1 cellular context compared by ENCODE assay signal in the genomic region with DNA sequence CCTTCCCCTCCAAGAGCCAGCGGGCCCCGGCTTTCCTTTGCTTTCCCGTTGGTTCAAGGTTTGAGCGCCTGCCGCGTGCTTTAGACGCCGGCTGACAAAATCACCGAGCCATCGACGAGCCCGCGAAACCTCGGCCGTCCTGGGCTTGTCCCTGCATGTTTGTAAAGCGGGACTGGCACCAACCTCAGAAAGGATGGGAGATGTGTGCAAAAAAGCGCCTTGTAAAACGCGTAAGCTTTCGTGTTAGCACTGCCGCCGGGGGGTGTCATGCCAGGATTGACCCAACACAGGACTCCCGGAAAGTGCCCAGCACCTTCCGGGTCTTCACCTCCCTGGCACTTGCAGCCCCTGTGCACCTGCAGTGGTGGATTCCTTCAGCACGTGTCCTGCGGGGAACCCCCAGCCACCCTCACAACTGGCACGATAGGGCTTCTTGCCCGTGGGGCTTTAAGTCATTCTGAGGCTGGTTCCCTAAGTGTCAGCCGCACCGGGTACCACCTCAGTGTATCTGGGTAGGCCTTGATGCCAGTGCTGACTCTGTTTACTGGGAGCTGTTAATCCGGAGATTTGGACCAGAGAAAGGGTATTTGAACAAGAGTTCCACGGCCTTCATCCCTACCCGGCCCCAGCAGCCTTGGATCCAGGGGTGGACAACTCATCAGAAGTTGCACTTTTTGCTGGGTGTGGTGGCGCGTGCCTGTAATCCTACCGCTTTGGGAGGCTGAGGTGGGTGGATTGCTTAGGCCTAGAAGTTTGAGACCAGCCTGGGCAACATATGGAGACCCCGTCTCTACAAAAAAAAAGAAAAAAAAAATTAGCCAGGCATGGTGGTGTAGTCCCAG.
TF ChIP-seq lines count a peak whose summit lies in the region.

No MANE protein-coding gene starts in this region.

TF ChIP-seq in K562, 482 proteins besides CTCF, POLR2A, EP300 and RAD21 (continues in another document):
- 0 out of 2 replicates have a peak, but pooled peaks have one; percentile 53 for TF ChIP-seq KAT7 (CRISPR knock-in tag; IDR thresholded peaks at IDR 0.05; ENCODE audit: borderline replicate concordance)
- TF ChIP-seq, protein P1, sequence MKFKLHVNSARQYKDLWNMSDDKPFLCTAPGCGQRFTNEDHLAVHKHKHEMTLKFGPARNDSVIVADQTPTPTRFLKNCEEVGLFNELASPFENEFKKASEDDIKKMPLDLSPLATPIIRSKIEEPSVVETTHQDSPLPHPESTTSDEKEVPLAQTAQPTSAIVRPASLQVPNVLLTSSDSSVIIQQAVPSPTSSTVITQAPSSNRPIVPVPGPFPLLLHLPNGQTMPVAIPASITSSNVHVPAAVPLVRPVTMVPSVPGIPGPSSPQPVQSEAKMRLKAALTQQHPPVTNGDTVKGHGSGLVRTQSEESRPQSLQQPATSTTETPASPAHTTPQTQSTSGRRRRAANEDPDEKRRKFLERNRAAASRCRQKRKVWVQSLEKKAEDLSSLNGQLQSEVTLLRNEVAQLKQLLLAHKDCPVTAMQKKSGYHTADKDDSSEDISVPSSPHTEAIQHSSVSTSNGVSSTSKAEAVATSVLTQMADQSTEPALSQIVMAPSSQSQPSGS (CRISPR knock-in tag; IDR thresholded peaks at IDR 0.05), result no peak
- TF ChIP-seq ZNF695 (CRISPR knock-in tag; IDR thresholded peaks at IDR 0.05), result no peak
- TF ChIP-seq, protein P2, sequence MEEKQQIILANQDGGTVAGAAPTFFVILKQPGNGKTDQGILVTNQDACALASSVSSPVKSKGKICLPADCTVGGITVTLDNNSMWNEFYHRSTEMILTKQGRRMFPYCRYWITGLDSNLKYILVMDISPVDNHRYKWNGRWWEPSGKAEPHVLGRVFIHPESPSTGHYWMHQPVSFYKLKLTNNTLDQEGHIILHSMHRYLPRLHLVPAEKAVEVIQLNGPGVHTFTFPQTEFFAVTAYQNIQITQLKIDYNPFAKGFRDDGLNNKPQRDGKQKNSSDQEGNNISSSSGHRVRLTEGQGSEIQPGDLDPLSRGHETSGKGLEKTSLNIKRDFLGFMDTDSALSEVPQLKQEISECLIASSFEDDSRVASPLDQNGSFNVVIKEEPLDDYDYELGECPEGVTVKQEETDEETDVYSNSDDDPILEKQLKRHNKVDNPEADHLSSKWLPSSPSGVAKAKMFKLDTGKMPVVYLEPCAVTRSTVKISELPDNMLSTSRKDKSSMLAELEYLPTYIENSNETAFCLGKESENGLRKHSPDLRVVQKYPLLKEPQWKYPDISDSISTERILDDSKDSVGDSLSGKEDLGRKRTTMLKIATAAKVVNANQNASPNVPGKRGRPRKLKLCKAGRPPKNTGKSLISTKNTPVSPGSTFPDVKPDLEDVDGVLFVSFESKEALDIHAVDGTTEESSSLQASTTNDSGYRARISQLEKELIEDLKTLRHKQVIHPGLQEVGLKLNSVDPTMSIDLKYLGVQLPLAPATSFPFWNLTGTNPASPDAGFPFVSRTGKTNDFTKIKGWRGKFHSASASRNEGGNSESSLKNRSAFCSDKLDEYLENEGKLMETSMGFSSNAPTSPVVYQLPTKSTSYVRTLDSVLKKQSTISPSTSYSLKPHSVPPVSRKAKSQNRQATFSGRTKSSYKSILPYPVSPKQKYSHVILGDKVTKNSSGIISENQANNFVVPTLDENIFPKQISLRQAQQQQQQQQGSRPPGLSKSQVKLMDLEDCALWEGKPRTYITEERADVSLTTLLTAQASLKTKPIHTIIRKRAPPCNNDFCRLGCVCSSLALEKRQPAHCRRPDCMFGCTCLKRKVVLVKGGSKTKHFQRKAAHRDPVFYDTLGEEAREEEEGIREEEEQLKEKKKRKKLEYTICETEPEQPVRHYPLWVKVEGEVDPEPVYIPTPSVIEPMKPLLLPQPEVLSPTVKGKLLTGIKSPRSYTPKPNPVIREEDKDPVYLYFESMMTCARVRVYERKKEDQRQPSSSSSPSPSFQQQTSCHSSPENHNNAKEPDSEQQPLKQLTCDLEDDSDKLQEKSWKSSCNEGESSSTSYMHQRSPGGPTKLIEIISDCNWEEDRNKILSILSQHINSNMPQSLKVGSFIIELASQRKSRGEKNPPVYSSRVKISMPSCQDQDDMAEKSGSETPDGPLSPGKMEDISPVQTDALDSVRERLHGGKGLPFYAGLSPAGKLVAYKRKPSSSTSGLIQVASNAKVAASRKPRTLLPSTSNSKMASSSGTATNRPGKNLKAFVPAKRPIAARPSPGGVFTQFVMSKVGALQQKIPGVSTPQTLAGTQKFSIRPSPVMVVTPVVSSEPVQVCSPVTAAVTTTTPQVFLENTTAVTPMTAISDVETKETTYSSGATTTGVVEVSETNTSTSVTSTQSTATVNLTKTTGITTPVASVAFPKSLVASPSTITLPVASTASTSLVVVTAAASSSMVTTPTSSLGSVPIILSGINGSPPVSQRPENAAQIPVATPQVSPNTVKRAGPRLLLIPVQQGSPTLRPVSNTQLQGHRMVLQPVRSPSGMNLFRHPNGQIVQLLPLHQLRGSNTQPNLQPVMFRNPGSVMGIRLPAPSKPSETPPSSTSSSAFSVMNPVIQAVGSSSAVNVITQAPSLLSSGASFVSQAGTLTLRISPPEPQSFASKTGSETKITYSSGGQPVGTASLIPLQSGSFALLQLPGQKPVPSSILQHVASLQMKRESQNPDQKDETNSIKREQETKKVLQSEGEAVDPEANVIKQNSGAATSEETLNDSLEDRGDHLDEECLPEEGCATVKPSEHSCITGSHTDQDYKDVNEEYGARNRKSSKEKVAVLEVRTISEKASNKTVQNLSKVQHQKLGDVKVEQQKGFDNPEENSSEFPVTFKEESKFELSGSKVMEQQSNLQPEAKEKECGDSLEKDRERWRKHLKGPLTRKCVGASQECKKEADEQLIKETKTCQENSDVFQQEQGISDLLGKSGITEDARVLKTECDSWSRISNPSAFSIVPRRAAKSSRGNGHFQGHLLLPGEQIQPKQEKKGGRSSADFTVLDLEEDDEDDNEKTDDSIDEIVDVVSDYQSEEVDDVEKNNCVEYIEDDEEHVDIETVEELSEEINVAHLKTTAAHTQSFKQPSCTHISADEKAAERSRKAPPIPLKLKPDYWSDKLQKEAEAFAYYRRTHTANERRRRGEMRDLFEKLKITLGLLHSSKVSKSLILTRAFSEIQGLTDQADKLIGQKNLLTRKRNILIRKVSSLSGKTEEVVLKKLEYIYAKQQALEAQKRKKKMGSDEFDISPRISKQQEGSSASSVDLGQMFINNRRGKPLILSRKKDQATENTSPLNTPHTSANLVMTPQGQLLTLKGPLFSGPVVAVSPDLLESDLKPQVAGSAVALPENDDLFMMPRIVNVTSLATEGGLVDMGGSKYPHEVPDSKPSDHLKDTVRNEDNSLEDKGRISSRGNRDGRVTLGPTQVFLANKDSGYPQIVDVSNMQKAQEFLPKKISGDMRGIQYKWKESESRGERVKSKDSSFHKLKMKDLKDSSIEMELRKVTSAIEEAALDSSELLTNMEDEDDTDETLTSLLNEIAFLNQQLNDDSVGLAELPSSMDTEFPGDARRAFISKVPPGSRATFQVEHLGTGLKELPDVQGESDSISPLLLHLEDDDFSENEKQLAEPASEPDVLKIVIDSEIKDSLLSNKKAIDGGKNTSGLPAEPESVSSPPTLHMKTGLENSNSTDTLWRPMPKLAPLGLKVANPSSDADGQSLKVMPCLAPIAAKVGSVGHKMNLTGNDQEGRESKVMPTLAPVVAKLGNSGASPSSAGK (IDR thresholded peaks at IDR 0.05), result peak; percentile 67
- TF ChIP-seq, protein P3, sequence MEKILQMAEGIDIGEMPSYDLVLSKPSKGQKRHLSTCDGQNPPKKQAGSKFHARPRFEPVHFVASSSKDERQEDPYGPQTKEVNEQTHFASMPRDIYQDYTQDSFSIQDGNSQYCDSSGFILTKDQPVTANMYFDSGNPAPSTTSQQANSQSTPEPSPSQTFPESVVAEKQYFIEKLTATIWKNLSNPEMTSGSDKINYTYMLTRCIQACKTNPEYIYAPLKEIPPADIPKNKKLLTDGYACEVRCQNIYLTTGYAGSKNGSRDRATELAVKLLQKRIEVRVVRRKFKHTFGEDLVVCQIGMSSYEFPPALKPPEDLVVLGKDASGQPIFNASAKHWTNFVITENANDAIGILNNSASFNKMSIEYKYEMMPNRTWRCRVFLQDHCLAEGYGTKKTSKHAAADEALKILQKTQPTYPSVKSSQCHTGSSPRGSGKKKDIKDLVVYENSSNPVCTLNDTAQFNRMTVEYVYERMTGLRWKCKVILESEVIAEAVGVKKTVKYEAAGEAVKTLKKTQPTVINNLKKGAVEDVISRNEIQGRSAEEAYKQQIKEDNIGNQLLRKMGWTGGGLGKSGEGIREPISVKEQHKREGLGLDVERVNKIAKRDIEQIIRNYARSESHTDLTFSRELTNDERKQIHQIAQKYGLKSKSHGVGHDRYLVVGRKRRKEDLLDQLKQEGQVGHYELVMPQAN (IDR thresholded peaks at IDR 0.05; ENCODE audit: borderline replicate concordance), result 0 out of 2 replicates have a peak, but pooled peaks have one; percentile 14
- TF ChIP-seq, protein P4, sequence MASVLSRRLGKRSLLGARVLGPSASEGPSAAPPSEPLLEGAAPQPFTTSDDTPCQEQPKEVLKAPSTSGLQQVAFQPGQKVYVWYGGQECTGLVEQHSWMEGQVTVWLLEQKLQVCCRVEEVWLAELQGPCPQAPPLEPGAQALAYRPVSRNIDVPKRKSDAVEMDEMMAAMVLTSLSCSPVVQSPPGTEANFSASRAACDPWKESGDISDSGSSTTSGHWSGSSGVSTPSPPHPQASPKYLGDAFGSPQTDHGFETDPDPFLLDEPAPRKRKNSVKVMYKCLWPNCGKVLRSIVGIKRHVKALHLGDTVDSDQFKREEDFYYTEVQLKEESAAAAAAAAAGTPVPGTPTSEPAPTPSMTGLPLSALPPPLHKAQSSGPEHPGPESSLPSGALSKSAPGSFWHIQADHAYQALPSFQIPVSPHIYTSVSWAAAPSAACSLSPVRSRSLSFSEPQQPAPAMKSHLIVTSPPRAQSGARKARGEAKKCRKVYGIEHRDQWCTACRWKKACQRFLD (CRISPR knock-in tag; IDR thresholded peaks at IDR 0.05), result 0 out of 2 replicates have a peak, but pooled peaks have one; percentile 14
- TF ChIP-seq FOXK1 (CRISPR knock-in tag; IDR thresholded peaks at IDR 0.05; ENCODE audit: borderline replicate concordance), result 0 out of 2 replicates have a peak, but pooled peaks have one; percentile 30
- TF ChIP-seq SMARCA5 (IDR thresholded peaks at IDR 0.05), result no peak
- peak; percentile 27 for TF ChIP-seq CHD1 (IDR thresholded peaks at IDR 0.05; ENCODE audit: low read length)
- no peak for TF ChIP-seq HOXB6 (CRISPR knock-in tag; IDR thresholded peaks at IDR 0.05; ENCODE audit: borderline replicate concordance)
- TF ChIP-seq, protein P5, sequence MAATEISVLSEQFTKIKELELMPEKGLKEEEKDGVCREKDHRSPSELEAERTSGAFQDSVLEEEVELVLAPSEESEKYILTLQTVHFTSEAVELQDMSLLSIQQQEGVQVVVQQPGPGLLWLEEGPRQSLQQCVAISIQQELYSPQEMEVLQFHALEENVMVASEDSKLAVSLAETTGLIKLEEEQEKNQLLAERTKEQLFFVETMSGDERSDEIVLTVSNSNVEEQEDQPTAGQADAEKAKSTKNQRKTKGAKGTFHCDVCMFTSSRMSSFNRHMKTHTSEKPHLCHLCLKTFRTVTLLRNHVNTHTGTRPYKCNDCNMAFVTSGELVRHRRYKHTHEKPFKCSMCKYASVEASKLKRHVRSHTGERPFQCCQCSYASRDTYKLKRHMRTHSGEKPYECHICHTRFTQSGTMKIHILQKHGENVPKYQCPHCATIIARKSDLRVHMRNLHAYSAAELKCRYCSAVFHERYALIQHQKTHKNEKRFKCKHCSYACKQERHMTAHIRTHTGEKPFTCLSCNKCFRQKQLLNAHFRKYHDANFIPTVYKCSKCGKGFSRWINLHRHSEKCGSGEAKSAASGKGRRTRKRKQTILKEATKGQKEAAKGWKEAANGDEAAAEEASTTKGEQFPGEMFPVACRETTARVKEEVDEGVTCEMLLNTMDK (IDR thresholded peaks at IDR 0.05; ENCODE audit: borderline replicate concordance, insufficient read depth, low read depth, low read length, poor library complexity, severe bottlenecking), result no peak
- TF ChIP-seq, protein P6, sequence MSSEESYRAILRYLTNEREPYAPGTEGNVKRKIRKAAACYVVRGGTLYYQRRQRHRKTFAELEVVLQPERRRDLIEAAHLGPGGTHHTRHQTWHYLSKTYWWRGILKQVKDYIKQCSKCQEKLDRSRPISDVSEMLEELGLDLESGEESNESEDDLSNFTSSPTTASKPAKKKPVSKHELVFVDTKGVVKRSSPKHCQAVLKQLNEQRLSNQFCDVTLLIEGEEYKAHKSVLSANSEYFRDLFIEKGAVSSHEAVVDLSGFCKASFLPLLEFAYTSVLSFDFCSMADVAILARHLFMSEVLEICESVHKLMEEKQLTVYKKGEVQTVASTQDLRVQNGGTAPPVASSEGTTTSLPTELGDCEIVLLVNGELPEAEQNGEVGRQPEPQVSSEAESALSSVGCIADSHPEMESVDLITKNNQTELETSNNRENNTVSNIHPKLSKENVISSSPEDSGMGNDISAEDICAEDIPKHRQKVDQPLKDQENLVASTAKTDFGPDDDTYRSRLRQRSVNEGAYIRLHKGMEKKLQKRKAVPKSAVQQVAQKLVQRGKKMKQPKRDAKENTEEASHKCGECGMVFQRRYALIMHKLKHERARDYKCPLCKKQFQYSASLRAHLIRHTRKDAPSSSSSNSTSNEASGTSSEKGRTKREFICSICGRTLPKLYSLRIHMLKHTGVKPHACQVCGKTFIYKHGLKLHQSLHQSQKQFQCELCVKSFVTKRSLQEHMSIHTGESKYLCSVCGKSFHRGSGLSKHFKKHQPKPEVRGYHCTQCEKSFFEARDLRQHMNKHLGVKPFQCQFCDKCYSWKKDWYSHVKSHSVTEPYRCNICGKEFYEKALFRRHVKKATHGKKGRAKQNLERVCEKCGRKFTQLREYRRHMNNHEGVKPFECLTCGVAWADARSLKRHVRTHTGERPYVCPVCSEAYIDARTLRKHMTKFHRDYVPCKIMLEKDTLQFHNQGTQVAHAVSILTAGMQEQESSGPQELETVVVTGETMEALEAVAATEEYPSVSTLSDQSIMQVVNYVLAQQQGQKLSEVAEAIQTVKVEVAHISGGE (CRISPR knock-in tag; IDR thresholded peaks at IDR 0.05), result peak in 1 of 3 experiments; percentile 39; a peak in 1 of 6 replicates
- TF ChIP-seq, protein P7, sequence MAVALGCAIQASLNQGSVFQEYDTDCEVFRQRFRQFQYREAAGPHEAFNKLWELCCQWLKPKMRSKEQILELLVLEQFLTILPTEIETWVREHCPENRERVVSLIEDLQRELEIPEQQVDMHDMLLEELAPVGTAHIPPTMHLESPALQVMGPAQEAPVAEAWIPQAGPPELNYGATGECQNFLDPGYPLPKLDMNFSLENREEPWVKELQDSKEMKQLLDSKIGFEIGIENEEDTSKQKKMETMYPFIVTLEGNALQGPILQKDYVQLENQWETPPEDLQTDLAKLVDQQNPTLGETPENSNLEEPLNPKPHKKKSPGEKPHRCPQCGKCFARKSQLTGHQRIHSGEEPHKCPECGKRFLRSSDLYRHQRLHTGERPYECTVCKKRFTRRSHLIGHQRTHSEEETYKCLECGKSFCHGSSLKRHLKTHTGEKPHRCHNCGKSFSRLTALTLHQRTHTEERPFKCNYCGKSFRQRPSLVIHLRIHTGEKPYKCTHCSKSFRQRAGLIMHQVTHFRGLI (CRISPR knock-in tag; IDR thresholded peaks at IDR 0.05), result no peak
- 0 out of 2 replicates have a peak, but pooled peaks have one; percentile 55 for TF ChIP-seq L3MBTL2 (IDR thresholded peaks at IDR 0.05)
- TF ChIP-seq, protein P8, sequence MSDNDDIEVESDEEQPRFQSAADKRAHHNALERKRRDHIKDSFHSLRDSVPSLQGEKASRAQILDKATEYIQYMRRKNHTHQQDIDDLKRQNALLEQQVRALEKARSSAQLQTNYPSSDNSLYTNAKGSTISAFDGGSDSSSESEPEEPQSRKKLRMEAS (CRISPR knock-in tag; IDR thresholded peaks at IDR 0.05), result 0 out of 2 replicates have a peak, but pooled peaks have one; percentile 58
- TF ChIP-seq SP2 (IDR thresholded peaks at IDR 0.05; ENCODE audit: extremely low read depth, low read depth, low read length, poor library complexity, severe bottlenecking), result peak; percentile 12
- no peak for TF ChIP-seq NR2C2 (CRISPR knock-in tag; IDR thresholded peaks at IDR 0.05)
- peak; percentile 5; the same call in 1 of the 2 replicates for TF ChIP-seq NR2C2 (tag; IDR thresholded peaks at IDR 0.05)
